Comparison of ENCODE assay signal across 8 cellular contexts in genomic region chr4:55993994-55994657, GRCh38. TPM values are rescaled to one million over a fixed set of nuclear protein-coding genes. Genes with fewer than 3 reads are reported as not detected.
DNase-seq lines count a peak whose midpoint lies in the region; ATAC-seq, FAIRE-seq and TF ChIP-seq lines count a peak whose summit lies in the region.
"Had no signal": no experiment of that assay in that cellular context is flagged by ENCODE, and none has a peak within 500 bp of the region (broad histone marks: within the 10 kb centered on the region; RNA-seq: fewer than 3 reads in every experiment).

No MANE protein-coding gene starts in this region.

- H3K4me2 ChIP-seq in GM12878 (ENCODE audit: control insufficient read depth, insufficient read depth): peak overlapping the region; percentile 46; the same call in 1 of the 2 replicates

- CTCF ChIA-PET in GM12878 (lab: Yijun Ruan, JAX): interaction anchor here (1.1 to 2.4 kb wide), 7 partner anchors 10 to 57 kb away, joined by 3 to 10 read pairs (median 7); partner anchors contain the start of gene CEP135

- TF ChIP-seq RAD21 in GM12878 (IDR thresholded peaks at IDR 0.05; ENCODE audit: insufficient read depth, low read depth, low read length): 0 out of 2 replicates have a peak, but pooled peaks have one; percentile 0

- no peak overlapping the region for H3K9ac ChIP-seq in GM12878 (ENCODE audit: control insufficient read depth, insufficient read depth, low read length)

- POLR2A ChIA-PET in GM12878 (lab: Charles Lee): interaction anchor here (0.8 to 1.5 kb wide), 2 partner anchors 13 to 14 kb away, joined by 4 read pairs; no protein-coding TSS in a partner anchor

- 19% methylated on average over 3 of the region's 3 CpGs for WGBS in GM12878 (ENCODE audit: insufficient coverage, insufficient replicate concordance, low lambda C conversion rate, missing lambda C conversion rate)
- WGBS in stomach, 5 donors: 83 to 87% (median 86%) methylated on average over 3 of the region's 3 CpGs

- intact Hi-C loops in GM12878 (cut with micrococcal nuclease; ENCODE audit: unreplicated experiment): loop anchor here (5.0 kb wide), 1 partner anchor 47 kb away; the partner anchor contains the start of gene CEP135
- intact Hi-C loops in stomach (cut with DNase I; ENCODE audit: low total_unique reads): no loop called here

- H2AFZ ChIP-seq in GM12878 (ENCODE audit: control insufficient read depth, low read depth, low read length): no peak overlapping the region

- peak; percentile 91 for FAIRE-seq in GM12878 (lab: Jason Lieb, UNC)

- ATAC-seq in GM18861 (IDR thresholded peaks at IDR 0.05; ENCODE audit: unreplicated experiment) (peak; percentile 77), GM21390 (IDR thresholded peaks at IDR 0.05; ENCODE audit: unreplicated experiment) (peak; percentile 82), HG03354 (IDR thresholded peaks at IDR 0.05; ENCODE audit: poor library complexity, severe bottlenecking, unreplicated experiment) (peak; percentile 83), GM12878 (peak; percentile 88)

- no TSS peak for BruUV-seq in GM12878 (replicated peaks; lab: Mats Ljungman, UMichigan)

- no peaks in the 10 kb centered on the region for H3K79me2 ChIP-seq in GM12878 (ENCODE audit: control insufficient read depth, insufficient read depth, low read length)

- H4K20me1 ChIP-seq in GM12878 (ENCODE audit: control insufficient read depth, insufficient read depth): no peaks in the 10 kb centered on the region

- RAD21 ChIA-PET in GM12878 (lab: Charles Lee; ENCODE audit: unreplicated experiment): interaction anchor here (1.2 to 6.4 kb wide), 6 partner anchors 11 to 306 kb away, joined by 4 to 72 read pairs (median 5); partner anchors contain the start of gene CEP135

- H3K9me3 ChIP-seq in GM12878 (replicated peaks; ENCODE audit: control insufficient read depth, insufficient read depth, low read length) (no peaks in the 10 kb centered on the region), stomach (no peaks in the 10 kb centered on the region)

- peaks cover 10% of the 10 kb centered on the region for H3K4me1 ChIP-seq in GM12878 (ENCODE audit: control insufficient read depth, insufficient read depth, low read length)
- H3K4me1 ChIP-seq in stomach: no peaks in the 10 kb centered on the region

- TF ChIP-seq POLR2A in GM12878 (IDR thresholded peaks at IDR 0.05; ENCODE audit: low read depth, low read length): no peak
- TF ChIP-seq POLR2A in stomach (IDR thresholded peaks at IDR 0.05): no peak

- TF ChIP-seq EP300 in GM12878 (IDR thresholded peaks at IDR 0.05; ENCODE audit: borderline replicate concordance in 1 of 2, control insufficient read depth in 1 of 2, low read depth in 2 of 2, low read length in 2 of 2) (no peak), stomach (IDR thresholded peaks at IDR 0.05) (no peak)

- DNase-seq in GM12878 (ENCODE audit: low read depth, low spot score) (peak; percentile 31), stomach (no peak), NAMALWA (ENCODE audit: low spot score) (no peak), T1000 (lab: John Stamatoyannopoulos, UW) (no peak)
- DNase-seq: activated CD4-positive, CD25-positive, alpha-beta regulatory T cell treated with anti-CD3 and anti-CD28 coated beads, Interleukin-2, amount 50 U/mL, for 72 hours had no signal

- H3K4me3 ChIP-seq in GM12878 (no peak overlapping the region), stomach (no peak overlapping the region)

- H3K27me3 ChIP-seq in GM12878 (replicated peaks in 1 of 2; ENCODE audit: control insufficient read depth in 2 of 2, insufficient read depth in 2 of 2, low read length in 1 of 2) (no peaks in the 10 kb centered on the region), stomach (no peaks in the 10 kb centered on the region)

- TF ChIP-seq CTCF in GM12878 (IDR thresholded peaks at IDR 0.05 in 2 of 3, conservative IDR thresholded peaks at IDR 0.05 in 1 of 3; ENCODE audit: control insufficient read depth in 2 of 3, extremely low read depth in 1 of 3, insufficient read depth in 1 of 3, low read depth in 3 of 3, low read length in 3 of 3) (no peak), stomach (IDR thresholded peaks at IDR 0.05) (no peak)

- H3K36me3 ChIP-seq in GM12878 (ENCODE audit: control insufficient read depth in 2 of 2, insufficient read depth in 2 of 2, low read length in 1 of 2): no peaks in the 10 kb centered on the region; a peak in 2 of 4 replicates
- peaks cover 0 to 18% (median under 1%) of the 10 kb centered on the region in 4 donors for H3K36me3 ChIP-seq in stomach

- H3K27ac ChIP-seq in GM12878 (ENCODE audit: control insufficient read depth, insufficient read depth): peak overlapping the region; percentile 9; the same call in 1 of the 2 replicates
- H3K27ac ChIP-seq in stomach: no peak overlapping the region

- SMC1A ChIA-PET in GM12878 (lab: Charles Lee; ENCODE audit: uncharacterized antibody, unreplicated experiment): interaction anchor here (0.8 to 6.0 kb wide), 14 partner anchors 10 to 57 kb away, joined by 3 to 54 read pairs (median 4); partner anchors contain the start of gene CEP135

- in situ Hi-C loops in GM12878 (cut with MboI): no loop called here

TF ChIP-seq in GM12878, 131 proteins besides CTCF, POLR2A, EP300 and RAD21 (continues in another document):
- no peak for TF ChIP-seq BHLHE40 (IDR thresholded peaks at IDR 0.05; ENCODE audit: borderline replicate concordance in 1 of 2, low read depth in 2 of 2, low read length in 1 of 2)
- no peak for TF ChIP-seq PAX5 (IDR thresholded peaks at IDR 0.05; ENCODE audit: borderline replicate concordance, low read depth, low read length)
- TF ChIP-seq PML (IDR thresholded peaks at IDR 0.05; ENCODE audit: low read length): no peak
- no peak for TF ChIP-seq PRDM15 (CRISPR knock-in tag; IDR thresholded peaks at IDR 0.05)
- peak; percentile 95 for TF ChIP-seq JUNB (IDR thresholded peaks at IDR 0.05)
- TF ChIP-seq CBFB (IDR thresholded peaks at IDR 0.05; ENCODE audit: low read depth): no peak
- TF ChIP-seq SKIL (IDR thresholded peaks at IDR 0.05; ENCODE audit: low read depth, poor library complexity, severe bottlenecking): no peak
- TF ChIP-seq MTA3 (IDR thresholded peaks at IDR 0.05; ENCODE audit: borderline replicate concordance, low read length): no peak
- no peak for TF ChIP-seq POLR2AphosphoS5 (IDR thresholded peaks at IDR 0.05; ENCODE audit: low read length)

RNA-seq across cellular contexts. Expression of gene CEP135, which starts 45.4 kb away (rescaled TPM):
- 65.3 and 67.2 TPM in 2 replicates for total RNA-seq in GM12878 (2013; cell fraction: nucleolus; rRNA removed)
- 12.2 and 13.5 TPM in 2 replicates for total RNA-seq in GM12878 (2014; rRNA removed)
- 13.6 and 13.9 TPM in 2 replicates for total RNA-seq in GM12878 (2014; rRNA removed; fragmentation: Illumina TruSeq; extraction: Trizol)
- total RNA-seq in GM12878 (2021): 7.4 and 10.4 TPM in 2 replicates
- 2.7 TPM for polyA plus RNA-seq in GM12878 (2011; ENCODE audit: low read depth)
- polyA plus RNA-seq in GM12878 (2011; rRNA removed): 12.3 and 22.3 TPM in 2 replicates
- polyA plus RNA-seq in GM12878 (2011; cell fraction: cytosol; rRNA removed): 3.6 and 3.9 TPM in 2 replicates
- 8.6 and 17.2 TPM in 2 replicates for polyA plus RNA-seq in GM12878 (2011; cell fraction: nucleus; rRNA removed)
- polyA plus RNA-seq in GM12878 (2012): 4.2 and 4.9 TPM in 2 replicates
- 12.8 and 14.8 TPM in 2 replicates for polyA plus RNA-seq in GM12878 (2014; fragmentation: Illumina TruSeq; extraction: Trizol)
- 1 to 10 TPM; 2.9 to 4.5 TPM for polyA plus RNA-seq in GM12878 (2014; fragmentation: Nextera tagmentation; extraction: Ambion mirVana)
- 7.9 and 9.9 TPM in 2 replicates for polyA plus RNA-seq in GM12878 (2014; rRNA removed)
- 1 to 10 TPM; 8.5 to 9.9 TPM for polyA plus RNA-seq in GM12878 (2016; fragmentation: Nextera tagmentation; extraction: Ambion mirVana)
- polyA minus RNA-seq in GM12878 (2011; rRNA and poly(A)+ RNA removed): 11.3 and 11.6 TPM in 2 replicates
- 4.5 and 5.5 TPM in 2 replicates for polyA minus RNA-seq in GM12878 (2011; cell fraction: cytosol; rRNA and poly(A)+ RNA removed)
- polyA minus RNA-seq in GM12878 (2011; cell fraction: nucleus; rRNA and poly(A)+ RNA removed): 16.4 and 41.9 TPM in 2 replicates
- 10 to 100 TPM in 3 of 5 donors, 1 to 10 TPM in 2; 3.6 to 18.1 (median 11.7) TPM for total RNA-seq in stomach
- 1 to 10 TPM in 2 of 3 donors, under 1 TPM in 1; 0.76 to 1.3 (median 1.1) TPM for polyA plus RNA-seq in stomach
